8 cellular contexts compared by ENCODE assay signal in genomic region chr21:28337319-28337718, GRCh38.
DNase-seq lines count a peak whose midpoint lies in the region; ATAC-seq and TF ChIP-seq lines count a peak whose summit lies in the region.

No MANE protein-coding gene starts in this region.

- no peak overlapping the region for H3K27ac Mint-ChIP-seq in activated naive CD4-positive, alpha-beta T cell treated with anti-CD3 and anti-CD28 coated beads, Interleukin-2, amount 10 ng/mL, durations not matched to agents 7 days and 5 days
- no peak overlapping the region for H3K27ac Mint-ChIP-seq in CD8-positive, alpha-beta T cell

- POLR2A ChIA-PET in CD8-positive, alpha-beta T cell (lab: Charles Lee): no interaction called here

- H3K4me3 Mint-ChIP-seq in activated naive CD4-positive, alpha-beta T cell treated with anti-CD3 and anti-CD28 coated beads, Interleukin-2, amount 10 ng/mL, durations not matched to agents 7 days and 5 days: no peak overlapping the region
- no peak overlapping the region for H3K4me3 Mint-ChIP-seq in CD8-positive, alpha-beta T cell

- H3K36me3 ChIP-seq in CD8-positive, alpha-beta T cell (ENCODE audit: insufficient read depth, low read length): no peaks in the 10 kb centered on the region

- ATAC-seq in CD8-positive, alpha-beta T cell: no peak
- no peak for ATAC-seq in HG03108 (IDR thresholded peaks at IDR 0.05; ENCODE audit: unreplicated experiment)

- no peaks in the 10 kb centered on the region for H3K27me3 ChIP-seq in CD8-positive, alpha-beta T cell (ENCODE audit: insufficient read depth, low read length)

- no peaks in the 10 kb centered on the region for H3K4me1 Mint-ChIP-seq in activated naive CD4-positive, alpha-beta T cell treated with anti-CD3 and anti-CD28 coated beads, Interleukin-2, amount 10 ng/mL, durations not matched to agents 7 days and 5 days
- H3K4me1 Mint-ChIP-seq in CD8-positive, alpha-beta T cell (ENCODE audit: low read depth): no peaks in the 10 kb centered on the region

- no peak overlapping the region for H3K27ac ChIP-seq in CD8-positive, alpha-beta T cell (ENCODE audit: low read depth, low read length)

- H3K4me1 ChIP-seq in CD8-positive, alpha-beta T cell (ENCODE audit: insufficient read depth, low read length): no peaks in the 10 kb centered on the region

- CTCF ChIA-PET in activated naive CD4-positive, alpha-beta T cell treated with anti-CD3 and anti-CD28 coated beads, Interleukin-2, amount 10 ng/mL, durations not matched to agents 7 days and 5 days (lab: Charles Lee): no interaction called here
- CTCF ChIA-PET in CD8-positive, alpha-beta T cell (lab: Charles Lee): no interaction called here

- no peaks in the 10 kb centered on the region for H3K9me3 Mint-ChIP-seq in activated naive CD4-positive, alpha-beta T cell treated with anti-CD3 and anti-CD28 coated beads, Interleukin-2, amount 10 ng/mL, durations not matched to agents 7 days and 5 days
- H3K9me3 Mint-ChIP-seq in CD8-positive, alpha-beta T cell: no peaks in the 10 kb centered on the region

- H3K36me3 Mint-ChIP-seq in activated naive CD4-positive, alpha-beta T cell treated with anti-CD3 and anti-CD28 coated beads, Interleukin-2, amount 10 ng/mL, durations not matched to agents 7 days and 5 days: no peaks in the 10 kb centered on the region
- H3K36me3 Mint-ChIP-seq in CD8-positive, alpha-beta T cell: no peaks in the 10 kb centered on the region

- no peaks in the 10 kb centered on the region for H3K27me3 Mint-ChIP-seq in activated naive CD4-positive, alpha-beta T cell treated with anti-CD3 and anti-CD28 coated beads, Interleukin-2, amount 10 ng/mL, durations not matched to agents 7 days and 5 days
- H3K27me3 Mint-ChIP-seq in CD8-positive, alpha-beta T cell (ENCODE audit: low read depth): no peaks in the 10 kb centered on the region

- H3K4me3 ChIP-seq in foreskin fibroblast (ENCODE audit: low read depth in 1 of 2, low read length in 2 of 2): no peak overlapping the region
- H3K4me3 ChIP-seq in CD8-positive, alpha-beta T cell (ENCODE audit: low read depth, low read length): no peak overlapping the region

- TF ChIP-seq CTCF in foreskin fibroblast (IDR thresholded peaks at IDR 0.05; ENCODE audit: low read depth, low read length): peak; percentile 9
- no peak for TF ChIP-seq CTCF in CD8-positive, alpha-beta T cell (IDR thresholded peaks at IDR 0.05)

- intact Hi-C loops in CD8-positive, alpha-beta T cell (cut with DNase I, micrococcal nuclease): no loop called here

- DNase-seq in DMS53 (lab: John Stamatoyannopoulos, UW) (peak; percentile 57), DMS53 treated with DMSO at 0.1 percent for 48 hours (lab: John Stamatoyannopoulos, UW; ENCODE audit: unreplicated experiment) (no peak), RKO (ENCODE audit: low spot score) (peak; percentile 54), foreskin fibroblast (peak; percentile 45 to 79), smooth muscle cell of the brain vasculature (ENCODE audit: low read depth, low spot score) (peak; percentile 33)
- DNase-seq in activated naive CD4-positive, alpha-beta T cell treated with anti-CD3 and anti-CD28 coated beads, Interleukin-2, amount 10 ng/mL, durations not matched to agents 7 days and 5 days: no peak
- no peak for DNase-seq in CD8-positive, alpha-beta T cell

- no peaks in the 10 kb centered on the region for H3K9me3 ChIP-seq in CD8-positive, alpha-beta T cell (ENCODE audit: low read length)

Comparison
In these comparisons a context has a peak if more than half of its experiments do, and no peak if none do; other contexts are left out.
1. DNase-seq: peak in DMS53 (single experiment), RKO (single experiment), foreskin fibroblast (2 of 2) and smooth muscle cell of the brain vasculature (single experiment); none in DMS53 treated with DMSO at 0.1 percent for 48 hours (single experiment), activated naive CD4-positive, alpha-beta T cell treated with anti-CD3 and anti-CD28 coated beads, Interleukin-2, amount 10 ng/mL, durations not matched to agents 7 days and 5 days (single experiment) and CD8-positive, alpha-beta T cell (0 of 7).